Comparison of ENCODE assay signal across 9 cellular contexts in genomic region chr3:66498718-66499611, GRCh38. TPM values are rescaled to one million over a fixed set of nuclear protein-coding genes. Genes with fewer than 3 reads are reported as not detected.
DNase-seq lines count a peak whose midpoint lies in the region; ATAC-seq and TF ChIP-seq lines count a peak whose summit lies in the region.
"Had no signal": no experiment of that assay in that cellular context is flagged by ENCODE, and none has a peak within 500 bp of the region (broad histone marks: within the 10 kb centered on the region; RNA-seq: fewer than 3 reads in every experiment).

No MANE protein-coding gene starts in this region.

- H3K36me3 Mint-ChIP-seq in T-helper 1 cell treated with Interleukin-12 subunit alpha and Interleukin-12 subunit beta and Interleukin-4 antibody, amounts not matched to agents 30 μg/mL and 1 μg/mL, for 36 hours (ENCODE audit: low read depth): peaks cover 19% of the 10 kb centered on the region
- H3K36me3 Mint-ChIP-seq in activated naive CD8-positive, alpha-beta T cell treated with anti-CD3 and anti-CD28 coated beads, Interleukin-2, amount 50 U/mL, for 24 hours (ENCODE audit: low read depth): peaks cover 1% of the 10 kb centered on the region

- no peaks in the 10 kb centered on the region for H3K9me3 Mint-ChIP-seq in T-helper 1 cell treated with Interleukin-12 subunit alpha and Interleukin-12 subunit beta and Interleukin-4 antibody, amounts not matched to agents 30 μg/mL and 1 μg/mL, for 36 hours
- H3K9me3 Mint-ChIP-seq in activated naive CD8-positive, alpha-beta T cell treated with anti-CD3 and anti-CD28 coated beads, Interleukin-2, amount 50 U/mL, for 24 hours: no peaks in the 10 kb centered on the region

- H3K27me3 Mint-ChIP-seq in T-helper 1 cell treated with Interleukin-12 subunit alpha and Interleukin-12 subunit beta and Interleukin-4 antibody, amounts not matched to agents 30 μg/mL and 1 μg/mL, for 36 hours (ENCODE audit: low read depth): peaks cover 13% of the 10 kb centered on the region
- peaks cover 33% of the 10 kb centered on the region for H3K27me3 Mint-ChIP-seq in activated naive CD8-positive, alpha-beta T cell treated with anti-CD3 and anti-CD28 coated beads, Interleukin-2, amount 50 U/mL, for 24 hours

- H3K36me3 ChIP-seq in thoracic aorta: no peaks in the 10 kb centered on the region

- H3K9me3 ChIP-seq in thoracic aorta: no peaks in the 10 kb centered on the region

- peaks cover 25 to 45% of the 10 kb centered on the region in 2 donors for H3K4me1 ChIP-seq in thoracic aorta (ENCODE audit: control insufficient read depth in 1 of 2, low read depth in 2 of 2)

- H3K4me1 Mint-ChIP-seq in T-helper 1 cell treated with Interleukin-12 subunit alpha and Interleukin-12 subunit beta and Interleukin-4 antibody, amounts not matched to agents 30 μg/mL and 1 μg/mL, for 36 hours (ENCODE audit: low read depth): peaks cover 78% of the 10 kb centered on the region
- peaks cover 68% of the 10 kb centered on the region for H3K4me1 Mint-ChIP-seq in activated naive CD8-positive, alpha-beta T cell treated with anti-CD3 and anti-CD28 coated beads, Interleukin-2, amount 50 U/mL, for 24 hours

- peak overlapping the region; percentile 93 for H3K4me3 ChIP-seq in thoracic aorta

- H3K27ac Mint-ChIP-seq in T-helper 1 cell treated with Interleukin-12 subunit alpha and Interleukin-12 subunit beta and Interleukin-4 antibody, amounts not matched to agents 30 μg/mL and 1 μg/mL, for 36 hours: peak overlapping the region; percentile 89
- peak overlapping the region; percentile 88 for H3K27ac Mint-ChIP-seq in activated naive CD8-positive, alpha-beta T cell treated with anti-CD3 and anti-CD28 coated beads, Interleukin-2, amount 50 U/mL, for 24 hours

- H3K27ac ChIP-seq in layer of hippocampus (ENCODE audit: low read depth, low read length) (peak overlapping the region; percentile 27), thoracic aorta (peak overlapping the region; percentile 86 to 94)

- H3K27me3 ChIP-seq in layer of hippocampus (ENCODE audit: control insufficient read depth, insufficient read depth, low read length) (no peaks in the 10 kb centered on the region), thoracic aorta (replicated peaks; ENCODE audit: insufficient read depth) (no peaks in the 10 kb centered on the region)

- no peak for TF ChIP-seq CTCF in thoracic aorta (IDR thresholded peaks at IDR 0.05)

- H3K4me3 Mint-ChIP-seq in T-helper 1 cell treated with Interleukin-12 subunit alpha and Interleukin-12 subunit beta and Interleukin-4 antibody, amounts not matched to agents 30 μg/mL and 1 μg/mL, for 36 hours: peak overlapping the region; percentile 98
- H3K4me3 Mint-ChIP-seq in activated naive CD8-positive, alpha-beta T cell treated with anti-CD3 and anti-CD28 coated beads, Interleukin-2, amount 50 U/mL, for 24 hours: peak overlapping the region; percentile 95

- DNase-seq in T-helper 1 cell (no peak), thoracic aorta (ENCODE audit: low spot score) (no peak), NCI-H187 treated with DMSO at 0.1 percent for 48 hours (lab: John Stamatoyannopoulos, UW) (no peak), SHP77 (lab: John Stamatoyannopoulos, UW) (no peak), NCI-H2081 treated with DMSO at 0.1 percent for 48 hours (lab: John Stamatoyannopoulos, UW) (no peak)
- peak; percentile 6 for DNase-seq in activated naive CD8-positive, alpha-beta T cell treated with anti-CD3 and anti-CD28 coated beads, Interleukin-2, amount 50 U/mL, for 24 hours
- DNase-seq: activated CD4-positive, alpha-beta T cell treated with anti-CD3 and anti-CD28 coated beads for 1 hour had no signal

- no peak for ATAC-seq in activated naive CD8-positive, alpha-beta T cell treated with anti-CD3 and anti-CD28 coated beads, Interleukin-2, amount 50 U/mL, for 24 hours
- ATAC-seq in thoracic aorta (ENCODE audit: insufficient number of reproducible peaks, low FRiP score, low read depth): no peak

RNA-seq across cellular contexts. Expression of gene LRIG1, which starts 1.9 kb away (rescaled TPM):
- 100 to 1,000 TPM; 121 to 131 TPM for total RNA-seq in thoracic aorta
